ENCODE assay signal across 14 cellular contexts in the genomic region with DNA sequence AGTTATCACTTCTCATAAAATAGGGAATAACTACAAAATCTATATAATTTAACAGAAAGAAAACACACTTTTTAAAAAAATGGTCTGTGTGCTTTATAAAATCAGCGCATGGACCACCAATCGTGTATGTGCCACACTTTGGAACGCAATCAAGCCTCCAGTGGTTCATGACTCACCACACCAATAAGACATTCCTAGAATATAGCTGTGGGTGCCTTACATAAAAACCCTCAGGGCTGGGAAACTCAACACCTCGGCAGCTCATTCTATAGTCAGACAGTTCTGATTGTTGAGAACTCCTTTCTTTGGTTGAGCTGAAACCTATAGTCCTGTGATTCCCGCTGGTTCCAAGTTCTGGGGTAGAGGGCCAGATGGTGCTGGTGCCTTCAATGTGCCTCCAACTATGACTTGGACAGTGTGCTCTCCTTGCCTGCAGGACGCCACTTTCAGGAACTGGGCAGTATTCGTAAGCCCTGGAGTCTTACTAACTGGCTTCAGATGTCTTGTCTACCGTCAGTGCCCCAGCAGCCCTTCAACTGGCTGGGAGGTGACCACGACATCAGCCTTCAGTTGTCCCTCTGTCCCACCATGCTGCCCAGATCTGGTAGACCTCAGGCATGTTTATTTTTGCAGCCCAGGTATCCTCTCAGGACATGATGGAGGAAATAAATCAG.
DNase-seq lines count a peak whose midpoint lies in the region; ATAC-seq, FAIRE-seq and TF ChIP-seq lines count a peak whose summit lies in the region.
"Had no signal": no experiment of that assay in that cellular context is flagged by ENCODE, and none has a peak within 500 bp of the region (broad histone marks: within the 10 kb centered on the region; RNA-seq: fewer than 3 reads in every experiment).

No MANE protein-coding gene starts in this region.

- no peaks in the 10 kb centered on the region for H3K27me3 Mint-ChIP-seq in activated naive CD4-positive, alpha-beta T cell treated with anti-CD3 and anti-CD28 coated beads, Interleukin-2, amount 50 U/mL, for 24 hours
- no peaks in the 10 kb centered on the region for H3K27me3 Mint-ChIP-seq in activated naive CD4-positive, alpha-beta T cell treated with anti-CD3 and anti-CD28 coated beads for 36 hours (ENCODE audit: low read depth)

- no peak overlapping the region for H3K27ac ChIP-seq in RWPE1
- H3K27ac ChIP-seq: testis had no signal

- intact Hi-C loops in activated naive CD4-positive, alpha-beta T cell treated with anti-CD3 and anti-CD28 coated beads for 36 hours (cut with micrococcal nuclease) = loop anchor here (2.0 kb wide), 1 partner anchor 93 kb away; no protein-coding TSS in a partner anchor

- no peak for ATAC-seq in HG03045 (IDR thresholded peaks at IDR 0.05; ENCODE audit: unreplicated experiment)
- ATAC-seq in HG03159 (IDR thresholded peaks at IDR 0.05; ENCODE audit: unreplicated experiment) = no peak

- CTCF ChIA-PET in activated naive CD4-positive, alpha-beta T cell treated with anti-CD3 and anti-CD28 coated beads for 36 hours (lab: Charles Lee) = no interaction called here
- CTCF ChIA-PET in RWPE1 (lab: Yijun Ruan, JAX) = no interaction called here

- in situ Hi-C loops in GM13976 (cut with MboI; ENCODE audit: low sequenced_read_pairs, unreplicated experiment) = no loop called here

- peak overlapping the region; percentile 94 for H3K27ac Mint-ChIP-seq in activated naive CD4-positive, alpha-beta T cell treated with anti-CD3 and anti-CD28 coated beads, Interleukin-2, amount 50 U/mL, for 24 hours
- H3K27ac Mint-ChIP-seq in activated naive CD4-positive, alpha-beta T cell treated with anti-CD3 and anti-CD28 coated beads for 36 hours = no peak overlapping the region

- H3K4me3 Mint-ChIP-seq in activated naive CD4-positive, alpha-beta T cell treated with anti-CD3 and anti-CD28 coated beads, Interleukin-2, amount 50 U/mL, for 24 hours = no peak overlapping the region
- H3K4me3 Mint-ChIP-seq in activated naive CD4-positive, alpha-beta T cell treated with anti-CD3 and anti-CD28 coated beads for 36 hours = no peak overlapping the region

- no peaks in the 10 kb centered on the region for H3K9me3 Mint-ChIP-seq in activated naive CD4-positive, alpha-beta T cell treated with anti-CD3 and anti-CD28 coated beads, Interleukin-2, amount 50 U/mL, for 24 hours
- H3K9me3 Mint-ChIP-seq in activated naive CD4-positive, alpha-beta T cell treated with anti-CD3 and anti-CD28 coated beads for 36 hours = no peaks in the 10 kb centered on the region

- no peaks in the 10 kb centered on the region for H3K36me3 Mint-ChIP-seq in activated naive CD4-positive, alpha-beta T cell treated with anti-CD3 and anti-CD28 coated beads, Interleukin-2, amount 50 U/mL, for 24 hours
- H3K36me3 Mint-ChIP-seq in activated naive CD4-positive, alpha-beta T cell treated with anti-CD3 and anti-CD28 coated beads for 36 hours (ENCODE audit: low read depth) = no peaks in the 10 kb centered on the region

- no peak for TF ChIP-seq CTCF in RWPE1 (conservative IDR thresholded peaks at IDR 0.05; ENCODE audit: low read depth)
- no peak for TF ChIP-seq CTCF in GM13976 (IDR thresholded peaks at IDR 0.05; ENCODE audit: borderline replicate concordance, control extremely low read depth, extremely low read depth, insufficient read depth, missing control alignments)

- FAIRE-seq in urothelium cell line (lab: Jason Lieb, UNC) = no peak

- POLR2A ChIA-PET in RWPE1 (lab: Yijun Ruan, JAX; ENCODE audit: low non-redundant PET) = no interaction called here

- DNase-seq in activated naive CD4-positive, alpha-beta T cell treated with anti-CD3 and anti-CD28 coated beads for 36 hours = no peak
- DNase-seq in RWPE1 (ENCODE audit: low spot score) (peak; percentile 76), fibroblast of gingiva (ENCODE audit: low read depth) (peak; percentile 28), urothelium cell line (ENCODE audit: low spot score) (peak; percentile 86), GM13976 (ENCODE audit: low spot score) (no peak)
- DNase-seq: activated CD4-positive, alpha-beta T cell treated with anti-CD3 and anti-CD28 coated beads for 4 hours; activated naive CD4-positive, alpha-beta T cell treated with Interleukin-2 at 50 U/mL for 16 hours; NCI-H1048; NCI-H526 treated with DMSO at 0.1 percent for 48 hours; retina; testis had no signal

- peaks cover 25% of the 10 kb centered on the region for H3K4me1 Mint-ChIP-seq in activated naive CD4-positive, alpha-beta T cell treated with anti-CD3 and anti-CD28 coated beads, Interleukin-2, amount 50 U/mL, for 24 hours
- H3K4me1 Mint-ChIP-seq in activated naive CD4-positive, alpha-beta T cell treated with anti-CD3 and anti-CD28 coated beads for 36 hours (ENCODE audit: low read depth) = peaks cover 24% of the 10 kb centered on the region

Comparison
In these comparisons a context has a peak if more than half of its experiments do, and no peak if none do; other contexts are left out.
1. DNase-seq: peak in RWPE1 (single experiment), fibroblast of gingiva (single experiment) and urothelium cell line (single experiment); none in activated naive CD4-positive, alpha-beta T cell treated with anti-CD3 and anti-CD28 coated beads for 36 hours (single experiment) and GM13976 (single experiment).